9 cellular contexts compared by ENCODE assay signal in the genomic region with DNA sequence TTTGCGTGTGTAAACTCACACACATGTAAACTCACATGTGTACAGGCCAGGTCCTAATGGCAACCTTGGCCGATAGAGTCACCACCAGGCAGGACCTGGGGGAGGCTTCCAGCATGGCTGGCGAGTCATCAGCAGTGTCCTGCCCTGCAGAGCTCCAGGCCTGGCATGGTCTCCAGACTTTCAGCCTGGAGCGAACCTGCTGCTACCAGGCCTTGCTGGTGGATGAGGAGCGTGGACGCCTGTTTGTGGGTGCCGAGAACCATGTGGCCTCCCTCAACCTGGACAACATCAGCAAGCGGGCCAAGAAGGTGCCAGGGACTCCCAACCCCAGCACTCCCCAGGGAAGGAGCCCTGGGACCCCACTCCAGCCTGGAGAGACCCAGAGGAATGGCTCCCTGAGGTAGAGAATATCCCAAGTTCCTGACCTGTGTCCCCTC. TPM values are rescaled to one million over a fixed set of nuclear protein-coding genes. Genes with fewer than 3 reads are reported as not detected.
DNase-seq lines count a peak whose midpoint lies in the region; TF ChIP-seq lines count a peak whose summit lies in the region.
"Had no signal": no experiment of that assay in that cellular context is flagged by ENCODE, and none has a peak within 500 bp of the region (broad histone marks: within the 10 kb centered on the region; RNA-seq: fewer than 3 reads in every experiment).

No MANE protein-coding gene starts in this region.

- H3K79me2 ChIP-seq in SK-N-SH (ENCODE audit: insufficient read depth): no peaks in the 10 kb centered on the region

- no peaks in the 10 kb centered on the region for H3K9me3 ChIP-seq in SK-N-SH
- H3K9me3 ChIP-seq: BE2C had no signal

- CTCF ChIA-PET in SK-N-SH (lab: Yijun Ruan, JAX): interaction anchor here (0.8 to 12.2 kb wide), 6 partner anchors 10 to 78 kb away, joined by 4 to 206 read pairs (median 27); a partner anchor contains a TSS

- H3K9ac ChIP-seq in SK-N-SH: no peak overlapping the region

- POLR2A ChIA-PET in SK-N-SH (lab: Yijun Ruan, JAX): no interaction called here

- TF ChIP-seq EP300 in SK-N-SH (IDR thresholded peaks at IDR 0.05; ENCODE audit: borderline replicate concordance in 1 of 2, low read depth in 1 of 2, low read length in 1 of 2): no peak

- H3K4me3 ChIP-seq in SK-N-SH (ENCODE audit: low read depth in 2 of 2, low read length in 1 of 2): no peak overlapping the region

- TF ChIP-seq RAD21 in SK-N-SH (IDR thresholded peaks at IDR 0.05; ENCODE audit: low read length): no peak

- H3K27ac ChIP-seq in SK-N-SH (ENCODE audit: low read depth in 2 of 2, low read length in 1 of 2): no peak overlapping the region

- peak overlapping the region; percentile 45; the same call in 1 of the 2 replicates for H3K4me2 ChIP-seq in SK-N-SH

- H3K27me3 ChIP-seq in SK-N-SH (ENCODE audit: insufficient read depth): 0 out of 2 replicates have a peak, but pooled peaks cover 9% of the 10 kb centered on the region

- no peaks in the 10 kb centered on the region for H3K9me2 ChIP-seq in SK-N-SH

- no peaks in the 10 kb centered on the region for H3K36me3 ChIP-seq in SK-N-SH (replicated peaks in 1 of 2; ENCODE audit: control insufficient read depth in 1 of 2, insufficient read depth in 2 of 2, low read length in 1 of 2)
- H3K36me3 ChIP-seq: BE2C had no signal

- no peaks in the 10 kb centered on the region for H4K20me1 ChIP-seq in SK-N-SH (ENCODE audit: insufficient read depth)

- H3F3A ChIP-seq in SK-N-SH (replicated peaks; ENCODE audit: insufficient read depth): peaks cover 22% of the 10 kb centered on the region

- in situ Hi-C loops in KBM-7 (cut with MboI; ENCODE audit: low pct_unique_long_range_greater_than_20kb, low sequenced_read_pairs): no loop called here

- peak; percentile 62 for DNase-seq in A172 (ENCODE audit: low spot score)
- DNase-seq in SK-N-SH: no peak
- DNase-seq in kidney tubule cell (ENCODE audit: low spot score): peak; percentile 75
- no peak for DNase-seq in KBM-7
- no peak for DNase-seq in NCI-H2196 (lab: John Stamatoyannopoulos, UW; ENCODE audit: unreplicated experiment)
- DNase-seq in dedifferentiated amniotic fluid mesenchymal stem cell (ENCODE audit: extremely low spot score): no peak
- DNase-seq: BE2C, naive B cell had no signal

- H3K4me1 ChIP-seq in SK-N-SH (ENCODE audit: control insufficient read depth in 1 of 2, insufficient read depth in 2 of 2, low read depth in 1 of 2, low read length in 1 of 2): peaks cover 16 to 26% of the 10 kb centered on the region in 2 experiments; a peak in 3 of 4 replicates
- H3K4me1 ChIP-seq: BE2C had no signal

- TF ChIP-seq CTCF in SK-N-SH (IDR thresholded peaks at IDR 0.05): no peak

- H2AFZ ChIP-seq in SK-N-SH (ENCODE audit: low read depth): no peak overlapping the region

- 20% methylated on average over 1 of the region's 8 CpGs for WGBS in SK-N-SH (ENCODE audit: low lambda C conversion rate)

TF ChIP-seq in SK-N-SH, 30 proteins besides CTCF, POLR2A, EP300 and RAD21:
- TF ChIP-seq FOSL2 (IDR thresholded peaks at IDR 0.05; ENCODE audit: borderline replicate concordance, low read depth): no peak; the same call in 1 of the 2 replicates

RNA-seq across cellular contexts. Expression of a gene that starts 1.0 kb away (rescaled TPM):
- 22.9 and 26.3 TPM in 2 replicates for total RNA-seq in A172 (2014; rRNA removed; shearing (Covaris generic))
- polyA plus RNA-seq in SK-N-SH (2012; rRNA removed): 12.4 and 14.9 TPM in 2 replicates
- 3.4 and 5.3 TPM in 2 replicates for polyA plus RNA-seq in SK-N-SH (2012; cell fraction: cytosol; rRNA removed)
- 83.1 and 135 TPM in 2 replicates for polyA plus RNA-seq in SK-N-SH (2012; cell fraction: nucleus; rRNA removed)

RNA-seq across cellular contexts. Expression of a gene that starts 8.9 kb away (rescaled TPM):
- not detected in 2 replicates for total RNA-seq in A172 (2014; rRNA removed; shearing (Covaris generic))
- 0.03 TPM in 1 of 2 replicates, not detected in the other for polyA plus RNA-seq in SK-N-SH (2012; rRNA removed)
- polyA plus RNA-seq in SK-N-SH (2012; cell fraction: cytosol; rRNA removed): not detected in 2 replicates
- 0.13 and 0.21 TPM in 2 replicates for polyA plus RNA-seq in SK-N-SH (2012; cell fraction: nucleus; rRNA removed)
- total RNA-seq: OCI-LY7 had no signal

RNA-seq across cellular contexts. Expression of a gene that starts 22.2 kb away (rescaled TPM):
- total RNA-seq in A172 (2014; rRNA removed; shearing (Covaris generic)): 120 and 129 TPM in 2 replicates
- polyA plus RNA-seq in SK-N-SH (2012; rRNA removed): 52.4 and 73.2 TPM in 2 replicates
- 28.8 and 46.5 TPM in 2 replicates for polyA plus RNA-seq in SK-N-SH (2012; cell fraction: cytosol; rRNA removed)
- 222 and 253 TPM in 2 replicates for polyA plus RNA-seq in SK-N-SH (2012; cell fraction: nucleus; rRNA removed)

RNA-seq across cellular contexts. Expression of a gene that starts 29.2 kb away (rescaled TPM):
- 7.5 and 9.7 TPM in 2 replicates for total RNA-seq in A172 (2014; rRNA removed; shearing (Covaris generic))
- 7.8 and 8.4 TPM in 2 replicates for polyA plus RNA-seq in SK-N-SH (2012; rRNA removed)
- 3.1 and 5.6 TPM in 2 replicates for polyA plus RNA-seq in SK-N-SH (2012; cell fraction: cytosol; rRNA removed)
- 8.7 and 10.0 TPM in 2 replicates for polyA plus RNA-seq in SK-N-SH (2012; cell fraction: nucleus; rRNA removed)

RNA-seq across cellular contexts. Expression of a gene that starts 29.2 kb away (rescaled TPM):
- total RNA-seq in A172 (2014; rRNA removed; shearing (Covaris generic)): 8.5 and 13.1 TPM in 2 replicates
- polyA plus RNA-seq in SK-N-SH (2012; rRNA removed): 10.4 and 10.5 TPM in 2 replicates
- 2.8 and 4.3 TPM in 2 replicates for polyA plus RNA-seq in SK-N-SH (2012; cell fraction: cytosol; rRNA removed)
- 36.1 and 53.0 TPM in 2 replicates for polyA plus RNA-seq in SK-N-SH (2012; cell fraction: nucleus; rRNA removed)

Comparison
In these comparisons a context has a peak if more than half of its experiments do, and no peak if none do; other contexts are left out.
1. DNase-seq: peak in A172 (single experiment) and kidney tubule cell (single experiment); none in SK-N-SH (single experiment), KBM-7 (single experiment), NCI-H2196 (single experiment) and dedifferentiated amniotic fluid mesenchymal stem cell (single experiment).